11 cellular contexts compared by ENCODE assay signal in genomic region chr2:106163948-106164580, GRCh38. TPM values are rescaled to one million over a fixed set of nuclear protein-coding genes. Genes with fewer than 3 reads are reported as not detected.
DNase-seq lines count a peak whose midpoint lies in the region; ATAC-seq and TF ChIP-seq lines count a peak whose summit lies in the region.
"Had no signal": no experiment of that assay in that cellular context is flagged by ENCODE, and none has a peak within 500 bp of the region (broad histone marks: within the 10 kb centered on the region; RNA-seq: fewer than 3 reads in every experiment).

No MANE protein-coding gene starts in this region.

- intact Hi-C loops in Calu3 (cut with micrococcal nuclease; ENCODE audit: unreplicated experiment), result loop anchor here (2.0 to 5.0 kb wide), 2 partner anchors 29 to 47 kb away; no protein-coding TSS in a partner anchor

- H3K4me1 Mint-ChIP-seq in Calu3 (ENCODE audit: low read depth, unreplicated experiment) (peaks cover 61% of the 10 kb centered on the region), T-cell (peaks cover 88 to 91% (median 91%) of the 10 kb centered on the region in 3 donors)

- no peak overlapping the region for H3K4me3 ChIP-seq in fibroblast of the aortic adventitia (ENCODE audit: low read depth, low read length)
- H3K4me3 ChIP-seq: ascending aorta had no signal

- H3K27ac Mint-ChIP-seq in Calu3 (ENCODE audit: unreplicated experiment), result no peak overlapping the region
- peak overlapping the region; percentile 99 to 100 for H3K27ac Mint-ChIP-seq in T-cell

- POLR2A ChIA-PET in T-cell (lab: Charles Lee), result no interaction called here

- DNase-seq in ACHN, result peak; percentile 42
- peak; percentile 3 for DNase-seq in Calu3
- no peak for DNase-seq in T-cell
- DNase-seq in fibroblast of the aortic adventitia (ENCODE audit: low read depth), result peak; percentile 34
- DNase-seq in NCI-H2171 (lab: John Stamatoyannopoulos, UW), result no peak
- no peak for DNase-seq in amygdala (lab: John Stamatoyannopoulos, UW)
- no peak for DNase-seq in NCI-H2107 (lab: John Stamatoyannopoulos, UW)
- DNase-seq in effector CD4-positive, alpha-beta T cell, result no peak
- DNase-seq: right cardiac atrium; stimulated activated CD4-positive, alpha-beta T cell treated with anti-CD3 and anti-CD28 coated beads, Interleukin-4, amount 100 ng/mL, for 24 hours had no signal

- no peaks in the 10 kb centered on the region for H3K27me3 Mint-ChIP-seq in Calu3 (ENCODE audit: unreplicated experiment)
- no peaks in the 10 kb centered on the region for H3K27me3 Mint-ChIP-seq in T-cell

- H3K36me3 Mint-ChIP-seq in Calu3 (ENCODE audit: insufficient read depth, unreplicated experiment) (peaks cover 17% of the 10 kb centered on the region), T-cell (peaks cover 22% of the 10 kb centered on the region)

- H3K4me3 Mint-ChIP-seq in Calu3 (ENCODE audit: low read depth, unreplicated experiment) (no peak overlapping the region), T-cell (peak overlapping the region; percentile 10 to 90 (median 15))

- H3K9me3 Mint-ChIP-seq in Calu3 (ENCODE audit: low read depth, unreplicated experiment), result no peaks in the 10 kb centered on the region
- no peaks in the 10 kb centered on the region for H3K9me3 Mint-ChIP-seq in T-cell

- no TSS peak for BruUV-seq in Calu3 (replicated peaks; lab: Mats Ljungman, UMichigan)

- TF ChIP-seq CTCF in Calu3 (IDR thresholded peaks at IDR 0.05; ENCODE audit: unreplicated experiment) (no peak), fibroblast of the aortic adventitia (IDR thresholded peaks at IDR 0.05; ENCODE audit: insufficient read depth, low read length) (no peak)

- ATAC-seq in T-cell (replicated peaks in 1 of 4), result no peak
- ATAC-seq: right cardiac atrium had no signal

- in situ Hi-C loops in ACHN (cut with HindIII; ENCODE audit: low pct_ligation_motif_present, low pct_unique_long_range_greater_than_20kb, low sequenced_read_pairs), result no loop called here

- CTCF ChIA-PET in Calu3 (lab: Charles Lee), result no interaction called here
- CTCF ChIA-PET in T-cell (lab: Charles Lee), result no interaction called here

RNA-seq across cellular contexts. Expression of gene UXS1, which starts 30.0 kb away (rescaled TPM):
- total RNA-seq in Calu3 (2022) (71.1 and 87.7 TPM in 2 replicates), T-cell (100 to 1,000 TPM in 4 of 5 donors, 10 to 100 TPM in 1; 90.8 to 167 (median 145) TPM), fibroblast of the aortic adventitia (ENCODE audit: low replicate concordance) (16.0 and 24.0 TPM in 2 replicates)

Comparison
In these comparisons a context has a peak if more than half of its experiments do, and no peak if none do; other contexts are left out.
1. DNase-seq: peak in ACHN (single experiment), Calu3 (single experiment) and fibroblast of the aortic adventitia (single experiment); none in T-cell (0 of 34), NCI-H2171 (single experiment), amygdala (0 of 56), NCI-H2107 (single experiment) and effector CD4-positive, alpha-beta T cell (single experiment).